ENCODE assay signal across 1 cellular context in genomic region chr22:42090596-42091445, GRCh38.
TF ChIP-seq lines count a peak whose summit lies in the region.

NDUFA6 (minus strand) TSS chr22:42090772; CDS start chr22:42090744, 28 bp downstream.

TF ChIP-seq in HepG2, 621 proteins besides CTCF, POLR2A, EP300 and RAD21 (continued from another document and continues in another):
- TF ChIP-seq ZSCAN31 (CRISPR knock-in tag; IDR thresholded peaks at IDR 0.05; ENCODE audit: low read depth) (peak; percentile 74), RNF2 (conservative IDR thresholded peaks at IDR 0.05; ENCODE audit: low read depth) (no peak), ZNF124 (CRISPR knock-in tag; IDR thresholded peaks at IDR 0.05) (no peak), ZNF572 (CRISPR knock-in tag; IDR thresholded peaks at IDR 0.05) (no peak), PHF5A (CRISPR knock-in tag; IDR thresholded peaks at IDR 0.05; ENCODE audit: low read depth, unreplicated experiment) (no peak), KMT2B (CRISPR knock-in tag; IDR thresholded peaks at IDR 0.05) (peak; percentile 78; the same call in 1 of the 2 replicates), ZSCAN30 (CRISPR knock-in tag; IDR thresholded peaks at IDR 0.05) (no peak), MAFK (conservative IDR thresholded peaks at IDR 0.05 in 1 of 2, IDR thresholded peaks at IDR 0.05 in 1 of 2; ENCODE audit: low read length in 2 of 2) (no peak), ZNF275 (CRISPR knock-in tag; IDR thresholded peaks at IDR 0.05; ENCODE audit: borderline replicate concordance) (peak; percentile 82; the same call in 1 of the 2 replicates), PHF20 (CRISPR knock-in tag; IDR thresholded peaks at IDR 0.05) (peak; percentile 61; the same call in 1 of the 2 replicates), FOXA1 (IDR thresholded peaks at IDR 0.05) (no peak), FOXA1 (CRISPR knock-in tag; IDR thresholded peaks at IDR 0.05) (no peak), IKZF1 (IDR thresholded peaks at IDR 0.05) (no peak), BRCA1 (CRISPR knock-in tag; IDR thresholded peaks at IDR 0.05) (0 out of 2 replicates have a peak, but pooled peaks have one; percentile 82), NR2F6 (IDR thresholded peaks at IDR 0.05) (no peak), NR2F6 (CRISPR knock-in tag; IDR thresholded peaks at IDR 0.05) (peak; percentile 78; the same call in 1 of the 2 replicates), NONO (IDR thresholded peaks at IDR 0.05) (no peak), NONO (CRISPR knock-in tag; conservative IDR thresholded peaks at IDR 0.05) (peak; percentile 75), U2AF2 (IDR thresholded peaks at IDR 0.05; ENCODE audit: low read depth, low read length) (no peak), NFE2L1 (CRISPR knock-in tag; IDR thresholded peaks at IDR 0.05; ENCODE audit: borderline replicate concordance) (0 out of 2 replicates have a peak, but pooled peaks have one; percentile 62), ZNF513 (CRISPR knock-in tag; conservative IDR thresholded peaks at IDR 0.05) (peak; percentile 17; the same call in 1 of the 2 replicates), SKI (IDR thresholded peaks at IDR 0.05; ENCODE audit: partially characterized antibody) (no peak), ZC3H13 (CRISPR knock-in tag; IDR thresholded peaks at IDR 0.05) (peak; percentile 72), GFI1 (CRISPR knock-in tag; IDR thresholded peaks at IDR 0.05; ENCODE audit: borderline replicate concordance) (peak; percentile 23; the same call in 1 of the 2 replicates), SETDB1 (CRISPR knock-in tag; IDR thresholded peaks at IDR 0.05; ENCODE audit: borderline replicate concordance) (no peak), ZNF788 (CRISPR knock-in tag; IDR thresholded peaks at IDR 0.05; ENCODE audit: borderline replicate concordance) (peak; percentile 82; the same call in 1 of the 2 replicates), ZNF451 (CRISPR knock-in tag; IDR thresholded peaks at IDR 0.05) (peak; percentile 70), PATZ1 (CRISPR knock-in tag; IDR thresholded peaks at IDR 0.05) (peak; percentile 10; the same call in 1 of the 2 replicates), ARHGAP35 (CRISPR knock-in tag; IDR thresholded peaks at IDR 0.05; ENCODE audit: borderline replicate concordance) (0 out of 2 replicates have a peak, but pooled peaks have one; percentile 31), FOXK2 (IDR thresholded peaks at IDR 0.05) (peak; percentile 21; the same call in 1 of the 2 replicates), ZNF180 (CRISPR knock-in tag; IDR thresholded peaks at IDR 0.05; ENCODE audit: borderline replicate concordance, low read depth) (no peak), AHDC1 (CRISPR knock-in tag; IDR thresholded peaks at IDR 0.05; ENCODE audit: borderline replicate concordance) (peak; percentile 60; the same call in 1 of the 2 replicates), TIGD3 (CRISPR knock-in tag; IDR thresholded peaks at IDR 0.05; ENCODE audit: borderline replicate concordance) (no peak), POLR2AphosphoS2 (IDR thresholded peaks at IDR 0.05; ENCODE audit: low read depth, low read length) (0 out of 2 replicates have a peak, but pooled peaks have one; percentile 54), BRF2 (CRISPR knock-in tag; IDR thresholded peaks at IDR 0.05) (no peak), ZSCAN20 (CRISPR knock-in tag; IDR thresholded peaks at IDR 0.05; ENCODE audit: borderline replicate concordance) (0 out of 2 replicates have a peak, but pooled peaks have one; percentile 48), MED1 (CRISPR knock-in tag; IDR thresholded peaks at IDR 0.05) (peak; percentile 83), SIX4 (CRISPR knock-in tag; IDR thresholded peaks at IDR 0.05) (no peak), NR2C2 (CRISPR knock-in tag; IDR thresholded peaks at IDR 0.05; ENCODE audit: borderline replicate concordance) (no peak; the same call in 1 of the 2 replicates), FOSL2 (CRISPR knock-in tag; IDR thresholded peaks at IDR 0.05) (peak; percentile 44; the same call in 1 of the 2 replicates), SNRNP70 (IDR thresholded peaks at IDR 0.05; ENCODE audit: low read depth, low read length) (no peak), HNRNPLL (IDR thresholded peaks at IDR 0.05; ENCODE audit: low read depth, low read length, poor library complexity, severe bottlenecking) (peak; percentile 57), ATM (IDR thresholded peaks at IDR 0.05; ENCODE audit: borderline replicate concordance) (no peak), MAF1 (CRISPR knock-in tag; IDR thresholded peaks at IDR 0.05; ENCODE audit: borderline replicate concordance) (no peak; the same call in 1 of the 2 replicates), ZNF75D (CRISPR knock-in tag; IDR thresholded peaks at IDR 0.05; ENCODE audit: borderline replicate concordance) (no peak), HOXD1 (CRISPR knock-in tag; IDR thresholded peaks at IDR 0.05) (peak; percentile 75), KDM3A (CRISPR knock-in tag; IDR thresholded peaks at IDR 0.05; ENCODE audit: low read depth) (peak; percentile 68; the same call in 1 of the 2 replicates), TEF (CRISPR knock-in tag; IDR thresholded peaks at IDR 0.05) (peak; percentile 51; the same call in 1 of the 2 replicates), ZSCAN22 (CRISPR knock-in tag; IDR thresholded peaks at IDR 0.05) (no peak; the same call in 1 of the 2 replicates), SPEN (CRISPR knock-in tag; IDR thresholded peaks at IDR 0.05; ENCODE audit: low read depth) (peak; percentile 80), ZNF546 (CRISPR knock-in tag; conservative IDR thresholded peaks at IDR 0.05) (0 out of 2 replicates have a peak, but pooled peaks have one; percentile 13), CENPX (CRISPR knock-in tag; IDR thresholded peaks at IDR 0.05) (no peak), ZKSCAN5 (CRISPR knock-in tag; IDR thresholded peaks at IDR 0.05) (no peak), CREB1 (IDR thresholded peaks at IDR 0.05) (peak; percentile 74), CREB1 (CRISPR knock-in tag; IDR thresholded peaks at IDR 0.05) (peak; percentile 70)
